ENCODE assay signal across 1 cellular context in genomic region chr17:752002-752619, GRCh38.
TF ChIP-seq lines count a peak whose summit lies in the region.

GEMIN4 (minus strand) TSS chr17:752264; CDS start chr17:752142, 122 bp downstream.

TF ChIP-seq in HEK293, 187 proteins besides CTCF, POLR2A, EP300 and RAD21 (continued from another document and continues in another):
- TF ChIP-seq PATZ1 (tag by site-specific recombination; IDR thresholded peaks at IDR 0.05) (peak; percentile 93), ZNF2 (tag by site-specific recombination; IDR thresholded peaks at IDR 0.05) (peak; percentile 80), ZNF174 (tag by site-specific recombination; IDR thresholded peaks at IDR 0.05) (no peak), GLIS1 (tag by site-specific recombination; IDR thresholded peaks at IDR 0.05) (peak; percentile 56), ZNF639 (tag by site-specific recombination; IDR thresholded peaks at IDR 0.05) (0 out of 2 replicates have a peak, but pooled peaks have one; percentile 58), ZNF600 (tag by site-specific recombination; IDR thresholded peaks at IDR 0.05) (peak; percentile 78), ZNF335 (tag by site-specific recombination; conservative IDR thresholded peaks at IDR 0.05) (peak; percentile 58; the same call in 1 of the 2 replicates), ZNF354C (tag by site-specific recombination; IDR thresholded peaks at IDR 0.05; ENCODE audit: borderline replicate concordance, low read depth) (no peak), ZNF629 (tag by site-specific recombination; IDR thresholded peaks at IDR 0.05) (0 out of 2 replicates have a peak, but pooled peaks have one; percentile 36), ZNF23 (tag by site-specific recombination; IDR thresholded peaks at IDR 0.05; ENCODE audit: borderline replicate concordance) (no peak), ZNF777 (tag by site-specific recombination; IDR thresholded peaks at IDR 0.05; ENCODE audit: borderline replicate concordance) (0 out of 2 replicates have a peak, but pooled peaks have one; percentile 69), ZNF433 (tag by site-specific recombination; IDR thresholded peaks at IDR 0.05; ENCODE audit: low read depth) (no peak), ZBTB7A (tag by site-specific recombination; IDR thresholded peaks at IDR 0.05; ENCODE audit: low read depth) (peak; percentile 97), BCL11A (tag by site-specific recombination; IDR thresholded peaks at IDR 0.05; ENCODE audit: low read depth) (no peak), WT1 (tag by site-specific recombination; IDR thresholded peaks at IDR 0.05) (no peak), ZNF670 (tag by site-specific recombination; IDR thresholded peaks at IDR 0.05; ENCODE audit: low read depth) (no peak), PRDM1 (tag by site-specific recombination; IDR thresholded peaks at IDR 0.05) (no peak), ZNF155 (tag by site-specific recombination; IDR thresholded peaks at IDR 0.05) (no peak), ZNF10 (tag by site-specific recombination; IDR thresholded peaks at IDR 0.05) (no peak), ZFP37 (tag by site-specific recombination; IDR thresholded peaks at IDR 0.05) (peak; percentile 94), ZNF157 (tag by site-specific recombination; IDR thresholded peaks at IDR 0.05) (no peak), ZNF223 (tag by site-specific recombination; IDR thresholded peaks at IDR 0.05) (no peak), ZNF791 (tag by site-specific recombination; IDR thresholded peaks at IDR 0.05) (no peak), FEZF1 (tag by site-specific recombination; IDR thresholded peaks at IDR 0.05) (no peak), ZNF654 (tag by site-specific recombination; IDR thresholded peaks at IDR 0.05; ENCODE audit: low read depth) (0 out of 2 replicates have a peak, but pooled peaks have one; percentile 16), ZNF658 (tag by site-specific recombination; IDR thresholded peaks at IDR 0.05) (no peak), GFI1B (tag by site-specific recombination; IDR thresholded peaks at IDR 0.05) (no peak), ZNF146 (tag by site-specific recombination; IDR thresholded peaks at IDR 0.05) (no peak)
- TF ChIP-seq, protein P1, sequence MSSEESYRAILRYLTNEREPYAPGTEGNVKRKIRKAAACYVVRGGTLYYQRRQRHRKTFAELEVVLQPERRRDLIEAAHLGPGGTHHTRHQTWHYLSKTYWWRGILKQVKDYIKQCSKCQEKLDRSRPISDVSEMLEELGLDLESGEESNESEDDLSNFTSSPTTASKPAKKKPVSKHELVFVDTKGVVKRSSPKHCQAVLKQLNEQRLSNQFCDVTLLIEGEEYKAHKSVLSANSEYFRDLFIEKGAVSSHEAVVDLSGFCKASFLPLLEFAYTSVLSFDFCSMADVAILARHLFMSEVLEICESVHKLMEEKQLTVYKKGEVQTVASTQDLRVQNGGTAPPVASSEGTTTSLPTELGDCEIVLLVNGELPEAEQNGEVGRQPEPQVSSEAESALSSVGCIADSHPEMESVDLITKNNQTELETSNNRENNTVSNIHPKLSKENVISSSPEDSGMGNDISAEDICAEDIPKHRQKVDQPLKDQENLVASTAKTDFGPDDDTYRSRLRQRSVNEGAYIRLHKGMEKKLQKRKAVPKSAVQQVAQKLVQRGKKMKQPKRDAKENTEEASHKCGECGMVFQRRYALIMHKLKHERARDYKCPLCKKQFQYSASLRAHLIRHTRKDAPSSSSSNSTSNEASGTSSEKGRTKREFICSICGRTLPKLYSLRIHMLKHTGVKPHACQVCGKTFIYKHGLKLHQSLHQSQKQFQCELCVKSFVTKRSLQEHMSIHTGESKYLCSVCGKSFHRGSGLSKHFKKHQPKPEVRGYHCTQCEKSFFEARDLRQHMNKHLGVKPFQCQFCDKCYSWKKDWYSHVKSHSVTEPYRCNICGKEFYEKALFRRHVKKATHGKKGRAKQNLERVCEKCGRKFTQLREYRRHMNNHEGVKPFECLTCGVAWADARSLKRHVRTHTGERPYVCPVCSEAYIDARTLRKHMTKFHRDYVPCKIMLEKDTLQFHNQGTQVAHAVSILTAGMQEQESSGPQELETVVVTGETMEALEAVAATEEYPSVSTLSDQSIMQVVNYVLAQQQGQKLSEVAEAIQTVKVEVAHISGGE (tag by site-specific recombination; conservative IDR thresholded peaks at IDR 0.05; ENCODE audit: low read depth), result peak; percentile 92
- TF ChIP-seq, protein P2, sequence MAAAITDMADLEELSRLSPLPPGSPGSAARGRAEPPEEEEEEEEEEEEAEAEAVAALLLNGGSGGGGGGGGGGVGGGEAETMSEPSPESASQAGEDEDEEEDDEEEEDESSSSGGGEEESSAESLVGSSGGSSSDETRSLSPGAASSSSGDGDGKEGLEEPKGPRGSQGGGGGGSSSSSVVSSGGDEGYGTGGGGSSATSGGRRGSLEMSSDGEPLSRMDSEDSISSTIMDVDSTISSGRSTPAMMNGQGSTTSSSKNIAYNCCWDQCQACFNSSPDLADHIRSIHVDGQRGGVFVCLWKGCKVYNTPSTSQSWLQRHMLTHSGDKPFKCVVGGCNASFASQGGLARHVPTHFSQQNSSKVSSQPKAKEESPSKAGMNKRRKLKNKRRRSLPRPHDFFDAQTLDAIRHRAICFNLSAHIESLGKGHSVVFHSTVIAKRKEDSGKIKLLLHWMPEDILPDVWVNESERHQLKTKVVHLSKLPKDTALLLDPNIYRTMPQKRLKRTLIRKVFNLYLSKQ (tag by site-specific recombination; IDR thresholded peaks at IDR 0.05; ENCODE audit: borderline replicate concordance), result no peak
- TF ChIP-seq, protein P3, sequence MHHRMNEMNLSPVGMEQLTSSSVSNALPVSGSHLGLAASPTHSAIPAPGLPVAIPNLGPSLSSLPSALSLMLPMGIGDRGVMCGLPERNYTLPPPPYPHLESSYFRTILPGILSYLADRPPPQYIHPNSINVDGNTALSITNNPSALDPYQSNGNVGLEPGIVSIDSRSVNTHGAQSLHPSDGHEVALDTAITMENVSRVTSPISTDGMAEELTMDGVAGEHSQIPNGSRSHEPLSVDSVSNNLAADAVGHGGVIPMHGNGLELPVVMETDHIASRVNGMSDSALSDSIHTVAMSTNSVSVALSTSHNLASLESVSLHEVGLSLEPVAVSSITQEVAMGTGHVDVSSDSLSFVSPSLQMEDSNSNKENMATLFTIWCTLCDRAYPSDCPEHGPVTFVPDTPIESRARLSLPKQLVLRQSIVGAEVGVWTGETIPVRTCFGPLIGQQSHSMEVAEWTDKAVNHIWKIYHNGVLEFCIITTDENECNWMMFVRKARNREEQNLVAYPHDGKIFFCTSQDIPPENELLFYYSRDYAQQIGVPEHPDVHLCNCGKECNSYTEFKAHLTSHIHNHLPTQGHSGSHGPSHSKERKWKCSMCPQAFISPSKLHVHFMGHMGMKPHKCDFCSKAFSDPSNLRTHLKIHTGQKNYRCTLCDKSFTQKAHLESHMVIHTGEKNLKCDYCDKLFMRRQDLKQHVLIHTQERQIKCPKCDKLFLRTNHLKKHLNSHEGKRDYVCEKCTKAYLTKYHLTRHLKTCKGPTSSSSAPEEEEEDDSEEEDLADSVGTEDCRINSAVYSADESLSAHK (tag by site-specific recombination; IDR thresholded peaks at IDR 0.05), result no peak; the same call in 1 of the 2 replicates
- TF ChIP-seq, protein P4, sequence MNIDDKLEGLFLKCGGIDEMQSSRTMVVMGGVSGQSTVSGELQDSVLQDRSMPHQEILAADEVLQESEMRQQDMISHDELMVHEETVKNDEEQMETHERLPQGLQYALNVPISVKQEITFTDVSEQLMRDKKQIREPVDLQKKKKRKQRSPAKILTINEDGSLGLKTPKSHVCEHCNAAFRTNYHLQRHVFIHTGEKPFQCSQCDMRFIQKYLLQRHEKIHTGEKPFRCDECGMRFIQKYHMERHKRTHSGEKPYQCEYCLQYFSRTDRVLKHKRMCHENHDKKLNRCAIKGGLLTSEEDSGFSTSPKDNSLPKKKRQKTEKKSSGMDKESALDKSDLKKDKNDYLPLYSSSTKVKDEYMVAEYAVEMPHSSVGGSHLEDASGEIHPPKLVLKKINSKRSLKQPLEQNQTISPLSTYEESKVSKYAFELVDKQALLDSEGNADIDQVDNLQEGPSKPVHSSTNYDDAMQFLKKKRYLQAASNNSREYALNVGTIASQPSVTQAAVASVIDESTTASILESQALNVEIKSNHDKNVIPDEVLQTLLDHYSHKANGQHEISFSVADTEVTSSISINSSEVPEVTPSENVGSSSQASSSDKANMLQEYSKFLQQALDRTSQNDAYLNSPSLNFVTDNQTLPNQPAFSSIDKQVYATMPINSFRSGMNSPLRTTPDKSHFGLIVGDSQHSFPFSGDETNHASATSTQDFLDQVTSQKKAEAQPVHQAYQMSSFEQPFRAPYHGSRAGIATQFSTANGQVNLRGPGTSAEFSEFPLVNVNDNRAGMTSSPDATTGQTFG (tag by site-specific recombination; IDR thresholded peaks at IDR 0.05; ENCODE audit: borderline replicate concordance), result no peak
- TF ChIP-seq, protein P5, sequence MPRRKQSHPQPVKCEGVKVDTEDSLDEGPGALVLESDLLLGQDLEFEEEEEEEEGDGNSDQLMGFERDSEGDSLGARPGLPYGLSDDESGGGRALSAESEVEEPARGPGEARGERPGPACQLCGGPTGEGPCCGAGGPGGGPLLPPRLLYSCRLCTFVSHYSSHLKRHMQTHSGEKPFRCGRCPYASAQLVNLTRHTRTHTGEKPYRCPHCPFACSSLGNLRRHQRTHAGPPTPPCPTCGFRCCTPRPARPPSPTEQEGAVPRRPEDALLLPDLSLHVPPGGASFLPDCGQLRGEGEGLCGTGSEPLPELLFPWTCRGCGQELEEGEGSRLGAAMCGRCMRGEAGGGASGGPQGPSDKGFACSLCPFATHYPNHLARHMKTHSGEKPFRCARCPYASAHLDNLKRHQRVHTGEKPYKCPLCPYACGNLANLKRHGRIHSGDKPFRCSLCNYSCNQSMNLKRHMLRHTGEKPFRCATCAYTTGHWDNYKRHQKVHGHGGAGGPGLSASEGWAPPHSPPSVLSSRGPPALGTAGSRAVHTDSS (tag by site-specific recombination; IDR thresholded peaks at IDR 0.05), result no peak
- TF ChIP-seq, protein P6, sequence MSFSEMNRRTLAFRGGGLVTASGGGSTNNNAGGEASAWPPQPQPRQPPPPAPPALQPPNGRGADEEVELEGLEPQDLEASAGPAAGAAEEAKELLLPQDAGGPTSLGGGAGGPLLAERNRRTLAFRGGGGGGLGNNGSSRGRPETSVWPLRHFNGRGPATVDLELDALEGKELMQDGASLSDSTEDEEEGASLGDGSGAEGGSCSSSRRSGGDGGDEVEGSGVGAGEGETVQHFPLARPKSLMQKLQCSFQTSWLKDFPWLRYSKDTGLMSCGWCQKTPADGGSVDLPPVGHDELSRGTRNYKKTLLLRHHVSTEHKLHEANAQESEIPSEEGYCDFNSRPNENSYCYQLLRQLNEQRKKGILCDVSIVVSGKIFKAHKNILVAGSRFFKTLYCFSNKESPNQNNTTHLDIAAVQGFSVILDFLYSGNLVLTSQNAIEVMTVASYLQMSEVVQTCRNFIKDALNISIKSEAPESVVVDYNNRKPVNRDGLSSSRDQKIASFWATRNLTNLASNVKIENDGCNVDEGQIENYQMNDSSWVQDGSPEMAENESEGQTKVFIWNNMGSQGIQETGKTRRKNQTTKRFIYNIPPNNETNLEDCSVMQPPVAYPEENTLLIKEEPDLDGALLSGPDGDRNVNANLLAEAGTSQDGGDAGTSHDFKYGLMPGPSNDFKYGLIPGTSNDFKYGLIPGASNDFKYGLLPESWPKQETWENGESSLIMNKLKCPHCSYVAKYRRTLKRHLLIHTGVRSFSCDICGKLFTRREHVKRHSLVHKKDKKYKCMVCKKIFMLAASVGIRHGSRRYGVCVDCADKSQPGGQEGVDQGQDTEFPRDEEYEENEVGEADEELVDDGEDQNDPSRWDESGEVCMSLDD (tag by site-specific recombination; IDR thresholded peaks at IDR 0.05), result peak; percentile 67
- TF ChIP-seq, protein P7, sequence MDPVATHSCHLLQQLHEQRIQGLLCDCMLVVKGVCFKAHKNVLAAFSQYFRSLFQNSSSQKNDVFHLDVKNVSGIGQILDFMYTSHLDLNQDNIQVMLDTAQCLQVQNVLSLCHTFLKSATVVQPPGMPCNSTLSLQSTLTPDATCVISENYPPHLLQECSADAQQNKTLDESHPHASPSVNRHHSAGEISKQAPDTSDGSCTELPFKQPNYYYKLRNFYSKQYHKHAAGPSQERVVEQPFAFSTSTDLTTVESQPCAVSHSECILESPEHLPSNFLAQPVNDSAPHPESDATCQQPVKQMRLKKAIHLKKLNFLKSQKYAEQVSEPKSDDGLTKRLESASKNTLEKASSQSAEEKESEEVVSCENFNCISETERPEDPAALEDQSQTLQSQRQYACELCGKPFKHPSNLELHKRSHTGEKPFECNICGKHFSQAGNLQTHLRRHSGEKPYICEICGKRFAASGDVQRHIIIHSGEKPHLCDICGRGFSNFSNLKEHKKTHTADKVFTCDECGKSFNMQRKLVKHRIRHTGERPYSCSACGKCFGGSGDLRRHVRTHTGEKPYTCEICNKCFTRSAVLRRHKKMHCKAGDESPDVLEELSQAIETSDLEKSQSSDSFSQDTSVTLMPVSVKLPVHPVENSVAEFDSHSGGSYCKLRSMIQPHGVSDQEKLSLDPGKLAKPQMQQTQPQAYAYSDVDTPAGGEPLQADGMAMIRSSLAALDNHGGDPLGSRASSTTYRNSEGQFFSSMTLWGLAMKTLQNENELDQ (tag by site-specific recombination; IDR thresholded peaks at IDR 0.05; ENCODE audit: low read depth), result no peak
